In the genomic region with DNA sequence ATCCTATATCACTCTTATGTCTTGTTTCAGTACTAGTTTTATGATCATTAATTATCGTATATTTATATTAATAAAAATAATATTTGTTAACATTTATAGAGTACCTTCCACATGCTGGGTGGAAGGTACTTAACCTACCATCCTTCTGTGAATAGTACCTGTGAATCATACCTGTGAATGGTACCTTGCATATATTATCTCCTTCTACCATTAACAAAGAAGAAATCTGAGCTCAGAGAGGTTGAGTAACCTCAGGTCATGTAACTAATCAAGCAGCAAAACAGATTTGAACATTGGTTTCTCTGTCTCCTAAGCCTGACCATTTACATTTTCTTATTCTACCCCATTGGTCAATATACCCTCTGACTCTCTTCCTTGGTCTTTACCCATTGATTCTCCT, we compare ENCODE assay signal across 25 cellular contexts.
"Had no signal": no experiment of that assay in that cellular context is flagged by ENCODE, and none has a peak within 500 bp of the region (broad histone marks: within the 10 kb centered on the region; RNA-seq: fewer than 3 reads in every experiment).

No MANE protein-coding gene starts in this region.

- H3K4me3 ChIP-seq: coronary artery, dorsolateral prefrontal cortex, esophagus squamous epithelium, gastroesophageal sphincter, heart left ventricle, hepatocyte, left lung, lower lobe of right lung had no signal

- H3K36me3 Mint-ChIP-seq: immature natural killer cell had no signal

- H3K4me2 ChIP-seq: hepatocyte had no signal

- H3K4me1 ChIP-seq: esophagus squamous epithelium, left lung, lower lobe of right lung had no signal

- H3K27ac ChIP-seq: coronary artery, dorsolateral prefrontal cortex, epithelial cell of prostate, esophagus squamous epithelium, gastroesophageal sphincter, heart left ventricle, hepatocyte, left lung, lower lobe of right lung had no signal

- H3K4me1 Mint-ChIP-seq: immature natural killer cell had no signal

- FAIRE-seq: endothelial cell of umbilical vein, frontal cortex, kidney had no signal

- DNase-seq: dermis blood vessel endothelial cell; dorsolateral prefrontal cortex; effector CD4-positive, alpha-beta T cell; effector memory CD4-positive, alpha-beta T cell; erythroblast; esophagus squamous epithelium; foreskin fibroblast; heart left ventricle; hypothalamus; immature natural killer cell; islet precursor cell; kidney; kidney glomerular epithelial cell; left cardiac atrium; left lung; left ventricle myocardium superior; lower lobe of right lung; mesendoderm; midbrain had no signal

- H3K27ac Mint-ChIP-seq: immature natural killer cell had no signal

- H3K36me3 ChIP-seq: esophagus squamous epithelium, gastroesophageal sphincter, heart left ventricle, left lung, lower lobe of right lung had no signal

- H3K27me3 ChIP-seq: esophagus squamous epithelium, gastroesophageal sphincter, heart left ventricle, hepatocyte, left lung had no signal

- H2AFZ ChIP-seq: hepatocyte had no signal

- H3K9me3 ChIP-seq: esophagus squamous epithelium, gastroesophageal sphincter, left lung, lower lobe of right lung had no signal

- H3K4me3 Mint-ChIP-seq: immature natural killer cell had no signal
